12 cellular contexts compared by ENCODE assay signal in genomic region chr4:17066972-17067371, GRCh38.
DNase-seq lines count a peak whose midpoint lies in the region; ATAC-seq and TF ChIP-seq lines count a peak whose summit lies in the region.
"Had no signal": no experiment of that assay in that cellular context is flagged by ENCODE, and none has a peak within 500 bp of the region (broad histone marks: within the 10 kb centered on the region; RNA-seq: fewer than 3 reads in every experiment).

No MANE protein-coding gene starts in this region.

- TF ChIP-seq CTCF in osteoblast (IDR thresholded peaks at IDR 0.05; ENCODE audit: extremely low read depth, low read depth, low read length), result no peak
- TF ChIP-seq CTCF in upper lobe of right lung (IDR thresholded peaks at IDR 0.05), result no peak

- ATAC-seq in esophagus mucosa, result peak; percentile 88
- no peak for ATAC-seq in GM21423 (IDR thresholded peaks at IDR 0.05; ENCODE audit: unreplicated experiment)
- ATAC-seq in upper lobe of right lung, result no peak
- ATAC-seq: K562; naive thymus-derived CD8-positive, alpha-beta T cell had no signal

- no peaks in the 10 kb centered on the region for H3K36me3 ChIP-seq in osteoblast (ENCODE audit: insufficient read depth, low read length)
- H3K36me3 ChIP-seq in upper lobe of right lung, result no peaks in the 10 kb centered on the region

- H3K79me2 ChIP-seq in osteoblast (ENCODE audit: insufficient read depth, low read length), result no peaks in the 10 kb centered on the region

- peak overlapping the region; percentile 50 for H3K4me2 ChIP-seq in osteoblast (ENCODE audit: insufficient read depth, low read length)

- H2AFZ ChIP-seq in osteoblast (ENCODE audit: low read length), result peak overlapping the region; percentile 42

- intact Hi-C loops in posterior vena cava (cut with DNase I), result no loop called here
- intact Hi-C loops in upper lobe of right lung (cut with DNase I), result no loop called here

- H3K4me3 ChIP-seq in osteoblast (ENCODE audit: insufficient read depth, low read length) (no peak overlapping the region), upper lobe of right lung (no peak overlapping the region)
- H3K4me3 ChIP-seq: K562 had no signal

- peaks cover 42% of the 10 kb centered on the region for H3K4me1 ChIP-seq in osteoblast (ENCODE audit: insufficient read depth, low read length)
- H3K4me1 ChIP-seq in upper lobe of right lung, result no peaks in the 10 kb centered on the region

- H3K27ac ChIP-seq in osteoblast (ENCODE audit: low read depth, low read length) (peak overlapping the region; percentile 77), upper lobe of right lung (no peak overlapping the region)

- no peaks in the 10 kb centered on the region for H3K27me3 ChIP-seq in osteoblast (ENCODE audit: insufficient read depth, low read length)
- H3K27me3 ChIP-seq in upper lobe of right lung, result no peaks in the 10 kb centered on the region

- DNase-seq in COLO829 (ENCODE audit: low spot score) (peak; percentile 39), RKO (ENCODE audit: low spot score) (peak; percentile 82), osteoblast (ENCODE audit: insufficient read length, low spot score, missing footprints) (peak; percentile 38), posterior vena cava (ENCODE audit: low spot score) (no peak), NCI-H526 treated with DMSO at 0.1 percent for 48 hours (lab: John Stamatoyannopoulos, UW) (no peak), upper lobe of right lung (no peak)
- DNase-seq: cortex of kidney; naive thymus-derived CD8-positive, alpha-beta T cell; stimulated activated naive CD4-positive, alpha-beta T cell had no signal

- H3K9me3 ChIP-seq in osteoblast (ENCODE audit: low read depth, low read length), result no peaks in the 10 kb centered on the region
- no peaks in the 10 kb centered on the region for H3K9me3 ChIP-seq in upper lobe of right lung

- no peaks in the 10 kb centered on the region for H4K20me1 ChIP-seq in osteoblast (ENCODE audit: insufficient read depth, low read length)

Comparison
In these comparisons a context has a peak if more than half of its experiments do, and no peak if none do; other contexts are left out.
1. DNase-seq: peak in COLO829 (single experiment), RKO (single experiment) and osteoblast (single experiment); none in posterior vena cava (single experiment), NCI-H526 treated with DMSO at 0.1 percent for 48 hours (single experiment) and upper lobe of right lung (single experiment).